Comparison of ENCODE assay signal across 18 cellular contexts in the genomic region with DNA sequence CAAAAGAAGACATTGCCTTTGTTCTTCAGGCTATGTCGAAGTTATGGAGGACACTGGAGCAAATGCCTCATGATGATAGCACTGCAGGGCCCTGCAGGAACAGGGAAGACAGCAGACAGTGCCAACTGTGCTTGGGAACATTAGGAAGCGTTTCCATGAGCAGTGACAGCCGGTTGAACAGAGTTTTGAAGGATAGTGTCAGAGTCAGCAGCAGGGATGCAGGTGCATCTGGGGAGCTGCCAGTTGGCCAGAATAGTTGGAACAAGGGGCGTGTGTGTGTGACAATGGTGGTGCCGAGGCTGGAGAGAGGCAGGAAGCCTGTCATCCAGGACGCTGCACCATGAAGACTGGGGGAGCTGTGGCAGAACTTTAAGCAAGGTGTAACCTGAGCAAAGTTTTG.
DNase-seq lines count a peak whose midpoint lies in the region; ATAC-seq and TF ChIP-seq lines count a peak whose summit lies in the region.
"Had no signal": no experiment of that assay in that cellular context is flagged by ENCODE, and none has a peak within 500 bp of the region (broad histone marks: within the 10 kb centered on the region; RNA-seq: fewer than 3 reads in every experiment).

No MANE protein-coding gene starts in this region.

- no peaks in the 10 kb centered on the region for H3K27me3 ChIP-seq in right cardiac atrium (ENCODE audit: control insufficient read depth, insufficient read depth)
- H3K27me3 ChIP-seq in prostate gland (replicated peaks; ENCODE audit: insufficient read depth), result no peaks in the 10 kb centered on the region
- no peaks in the 10 kb centered on the region for H3K27me3 ChIP-seq in BE2C
- H3K27me3 ChIP-seq: BLaER1 treated with 17β-estradiol and CSF1 and Interleukin-3, amounts not matched to agents 10 nM and 100 nM; MG63 had no signal

- TF ChIP-seq RAD21 in Ishikawa (IDR thresholded peaks at IDR 0.05; ENCODE audit: low read depth), result no peak

- H3K4me3 ChIP-seq in right cardiac atrium (ENCODE audit: low read length), result no peak overlapping the region
- no peak overlapping the region for H3K4me3 ChIP-seq in prostate gland
- H3K4me3 ChIP-seq in foreskin fibroblast (ENCODE audit: low read depth in 1 of 2, low read length in 2 of 2), result no peak overlapping the region
- H3K4me3 ChIP-seq in BE2C (ENCODE audit: low read depth, low read length), result no peak overlapping the region
- H3K4me3 ChIP-seq: BLaER1 treated with 17β-estradiol and CSF1 and Interleukin-3, amounts not matched to agents 10 nM and 100 nM; K562; MG63 had no signal

- H3K4me1 ChIP-seq in right cardiac atrium (ENCODE audit: control insufficient read depth, insufficient read depth, low read length) (peaks cover 4% of the 10 kb centered on the region), prostate gland (replicated peaks) (no peaks in the 10 kb centered on the region), BE2C (peaks cover under 1% of the 10 kb centered on the region)

- no peaks in the 10 kb centered on the region for H3K36me3 ChIP-seq in prostate gland
- no peaks in the 10 kb centered on the region for H3K36me3 ChIP-seq in BE2C
- H3K36me3 ChIP-seq: BLaER1 treated with 17β-estradiol and CSF1 and Interleukin-3, amounts not matched to agents 10 nM and 100 nM; MG63 had no signal

- TF ChIP-seq EP300 in Ishikawa (IDR thresholded peaks at IDR 0.05; ENCODE audit: borderline replicate concordance), result no peak

- H3K9me3 ChIP-seq in right cardiac atrium (ENCODE audit: control insufficient read depth, low read length), result no peaks in the 10 kb centered on the region
- no peaks in the 10 kb centered on the region for H3K9me3 ChIP-seq in prostate gland
- no peaks in the 10 kb centered on the region for H3K9me3 ChIP-seq in BE2C
- H3K9me3 ChIP-seq: Caco-2, MG63 had no signal

- no peak for TF ChIP-seq POLR2A in prostate gland (IDR thresholded peaks at IDR 0.05)

- H3K27ac ChIP-seq in right cardiac atrium (ENCODE audit: low read length), result no peak overlapping the region
- no peak overlapping the region for H3K27ac ChIP-seq in prostate gland
- H3K27ac ChIP-seq: BLaER1 treated with 17β-estradiol and CSF1 and Interleukin-3, amounts not matched to agents 10 nM and 100 nM had no signal

- peak in 1 of 2 donors; percentile 43 for ATAC-seq in right cardiac atrium
- ATAC-seq in GM19463 (IDR thresholded peaks at IDR 0.05; ENCODE audit: unreplicated experiment), result no peak
- ATAC-seq: K562 had no signal

- intact Hi-C loops in right cardiac atrium (cut with DNase I), result loop anchor here in 1 of 4 donors (10.0 kb wide), 1 partner anchor 681 kb away; no protein-coding TSS in a partner anchor
- intact Hi-C loops in prostate gland (cut with DNase I), result no loop called here

- 59% methylated on average over 6 of the region's 6 CpGs for WGBS in right cardiac atrium
- WGBS in prostate gland, result 54% methylated on average over 6 of the region's 6 CpGs

- peak; percentile 31 to 81 for DNase-seq in cerebellar nuclear complex (lab: John Stamatoyannopoulos, UW)
- peak in 2 of 3 donors; percentile 47 to 54 for DNase-seq in right cardiac atrium
- DNase-seq in prostate gland (ENCODE audit: low spot score), result peak; percentile 20
- no peak for DNase-seq in foreskin fibroblast
- DNase-seq in BE2C, result no peak
- DNase-seq: Caco-2; CD4-positive, alpha-beta memory T cell; GDM1; MG63; NCI-H1417; NCI-H187; NCI-H446; NCI-H526; SHP77 had no signal

- TF ChIP-seq CTCF in prostate gland (IDR thresholded peaks at IDR 0.05), result no peak
- no peak for TF ChIP-seq CTCF in foreskin fibroblast (IDR thresholded peaks at IDR 0.05; ENCODE audit: low read depth, low read length)
- no peak for TF ChIP-seq CTCF in BE2C (IDR thresholded peaks at IDR 0.05; ENCODE audit: low read depth, low read length)

TF ChIP-seq in Ishikawa, 13 proteins besides CTCF, POLR2A, EP300 and RAD21:
- TF ChIP-seq CEBPB (IDR thresholded peaks at IDR 0.05) (no peak), EGR1 (IDR thresholded peaks at IDR 0.05) (no peak), NFIC (IDR thresholded peaks at IDR 0.05) (peak; percentile 21; the same call in 1 of the 2 replicates), TCF12 (IDR thresholded peaks at IDR 0.05; ENCODE audit: low read depth) (no peak)

Comparison
In these comparisons a context has a peak if more than half of its experiments do, and no peak if none do; other contexts are left out.
1. DNase-seq: peak in cerebellar nuclear complex (2 of 2), right cardiac atrium (2 of 3) and prostate gland (single experiment); none in foreskin fibroblast (0 of 2) and BE2C (single experiment).